In genomic region chr3:13013994-13014754, GRCh38 we compare ENCODE assay signal across 9 cellular contexts. TPM values are rescaled to one million over a fixed set of nuclear protein-coding genes. Genes with fewer than 3 reads are reported as not detected.
A peak's percentile ranks its signal among the peaks of the same experiment; 100 is the strongest.
DNase-seq lines count a peak whose midpoint lies in the region; ATAC-seq and TF ChIP-seq lines count a peak whose summit lies in the region.
"Had no signal": no experiment of that assay in that cellular context is flagged by ENCODE, and none has a peak within 500 bp of the region (broad histone marks: within the 10 kb centered on the region; RNA-seq: fewer than 3 reads in every experiment).

No MANE protein-coding gene starts in this region.

- H3K36me3 ChIP-seq in right atrium auricular region = no peaks in the 10 kb centered on the region
- no peaks in the 10 kb centered on the region for H3K36me3 ChIP-seq in lower lobe of right lung
- no peaks in the 10 kb centered on the region for H3K36me3 ChIP-seq in upper lobe of right lung
- H3K36me3 ChIP-seq in Karpas-422 (ENCODE audit: insufficient read depth, low read length) = no peaks in the 10 kb centered on the region
- no peaks in the 10 kb centered on the region for H3K36me3 ChIP-seq in brain microvascular endothelial cell (replicated peaks)

- TF ChIP-seq CTCF in right atrium auricular region (IDR thresholded peaks at IDR 0.05) (no peak), lower lobe of right lung (IDR thresholded peaks at IDR 0.05) (no peak), upper lobe of right lung (IDR thresholded peaks at IDR 0.05) (no peak), brain microvascular endothelial cell (IDR thresholded peaks at IDR 0.05; ENCODE audit: low read depth, low read length, missing control alignments) (no peak)

- H3K4me3 ChIP-seq in right atrium auricular region (no peak overlapping the region), lower lobe of right lung (peak overlapping the region; percentile 43), upper lobe of right lung (peak overlapping the region; percentile 46), Karpas-422 (ENCODE audit: low read length) (no peak overlapping the region), brain microvascular endothelial cell (ENCODE audit: low read depth, low read length) (no peak overlapping the region)

- H3K27me3 ChIP-seq in right atrium auricular region (no peaks in the 10 kb centered on the region), lower lobe of right lung (ENCODE audit: low read depth) (no peaks in the 10 kb centered on the region), upper lobe of right lung (no peaks in the 10 kb centered on the region), Karpas-422 (ENCODE audit: low read length) (no peaks in the 10 kb centered on the region), brain microvascular endothelial cell (replicated peaks) (no peaks in the 10 kb centered on the region)

- no peaks in the 10 kb centered on the region for H3K79me2 ChIP-seq in Karpas-422 (ENCODE audit: low read length)

- in situ Hi-C loops in brain microvascular endothelial cell (cut with HindIII; ENCODE audit: low pct_ligation_motif_present, low sequenced_read_pairs) = no loop called here

- H3K4me2 ChIP-seq in Karpas-422 (ENCODE audit: low read depth, low read length, poor library complexity, severe bottlenecking) = no peak overlapping the region

- no peak overlapping the region for H3K27ac ChIP-seq in right atrium auricular region
- H3K27ac ChIP-seq in lower lobe of right lung = peak overlapping the region; percentile 89
- peak overlapping the region; percentile 89 for H3K27ac ChIP-seq in upper lobe of right lung
- H3K27ac ChIP-seq in Karpas-422 (ENCODE audit: low read length) = no peak overlapping the region
- no peak overlapping the region for H3K27ac ChIP-seq in brain microvascular endothelial cell

- H3K9ac ChIP-seq in Karpas-422 (ENCODE audit: low read length) = no peak overlapping the region

- peak; percentile 73 for DNase-seq in cardiac septum (ENCODE audit: low spot score)
- no peak for DNase-seq in right atrium auricular region (ENCODE audit: low spot score)
- DNase-seq in activated CD8-positive, alpha-beta memory T cell treated with anti-CD3 and anti-CD28 coated beads, Interleukin-2, amount 50 U/mL, for 48 hours = peak; percentile 67
- peak; percentile 62 for DNase-seq in lower lobe of right lung
- DNase-seq in upper lobe of right lung = no peak
- DNase-seq in Karpas-422 = no peak
- no peak for DNase-seq in brain microvascular endothelial cell
- DNase-seq: NCI-H69 had no signal

- no peaks in the 10 kb centered on the region for H3K9me3 ChIP-seq in right atrium auricular region
- no peaks in the 10 kb centered on the region for H3K9me3 ChIP-seq in lower lobe of right lung
- no peaks in the 10 kb centered on the region for H3K9me3 ChIP-seq in upper lobe of right lung
- no peaks in the 10 kb centered on the region for H3K9me3 ChIP-seq in Karpas-422 (ENCODE audit: low read length)

- intact Hi-C loops in cardiac septum (cut with DNase I) (no loop called here), lower lobe of right lung (cut with DNase I) (no loop called here), upper lobe of right lung (cut with DNase I) (no loop called here)

- peaks cover 9% of the 10 kb centered on the region; the same call in 1 of the 2 replicates for H4K20me1 ChIP-seq in Karpas-422 (ENCODE audit: insufficient read depth, low read depth, low read length)

- H2AFZ ChIP-seq in Karpas-422 (ENCODE audit: low read length) = no peak overlapping the region

- H3K9me2 ChIP-seq in Karpas-422 (replicated peaks; ENCODE audit: insufficient read depth, low read length) = no peaks in the 10 kb centered on the region

- H3K4me1 ChIP-seq in right atrium auricular region (peaks cover 0 to 45% of the 10 kb centered on the region in 2 donors), lower lobe of right lung (peaks cover 85% of the 10 kb centered on the region), upper lobe of right lung (peaks cover 50% of the 10 kb centered on the region), Karpas-422 (ENCODE audit: low read length) (peaks cover 63% of the 10 kb centered on the region)

- ATAC-seq in lower lobe of right lung (no peak), upper lobe of right lung (peak; percentile 2), GM21381 (IDR thresholded peaks at IDR 0.05; ENCODE audit: unreplicated experiment) (no peak)

RNA-seq across cellular contexts. Expression of gene IQSEC1, which starts 59.1 kb away (rescaled TPM):
- 59.7 TPM for total RNA-seq in cardiac septum
- total RNA-seq in right atrium auricular region = 10 to 100 TPM; 57.5 to 63.9 TPM
- 82.3 TPM for total RNA-seq in lower lobe of right lung
- 61.6 TPM for total RNA-seq in upper lobe of right lung
- 4.7 and 8.2 TPM in 2 replicates for total RNA-seq in Karpas-422 (2014; rRNA removed; shearing (Covaris generic); ENCODE audit: low replicate concordance)

Comparison
In these comparisons a context has a peak if more than half of its experiments do, and no peak if none do; other contexts are left out.
1. DNase-seq: peak in cardiac septum (single experiment), activated CD8-positive, alpha-beta memory T cell treated with anti-CD3 and anti-CD28 coated beads, Interleukin-2, amount 50 U/mL, for 48 hours (single experiment) and lower lobe of right lung (single experiment); none in right atrium auricular region (single experiment), upper lobe of right lung (single experiment), Karpas-422 (single experiment) and brain microvascular endothelial cell (single experiment).
2. H3K27ac ChIP-seq: peak in lower lobe of right lung (single experiment) and upper lobe of right lung (single experiment); none in right atrium auricular region (0 of 2), Karpas-422 (single experiment) and brain microvascular endothelial cell (single experiment).
3. H3K4me3 ChIP-seq: peak in lower lobe of right lung (single experiment) and upper lobe of right lung (single experiment); none in right atrium auricular region (0 of 2), Karpas-422 (single experiment) and brain microvascular endothelial cell (single experiment).